In the genomic region with DNA sequence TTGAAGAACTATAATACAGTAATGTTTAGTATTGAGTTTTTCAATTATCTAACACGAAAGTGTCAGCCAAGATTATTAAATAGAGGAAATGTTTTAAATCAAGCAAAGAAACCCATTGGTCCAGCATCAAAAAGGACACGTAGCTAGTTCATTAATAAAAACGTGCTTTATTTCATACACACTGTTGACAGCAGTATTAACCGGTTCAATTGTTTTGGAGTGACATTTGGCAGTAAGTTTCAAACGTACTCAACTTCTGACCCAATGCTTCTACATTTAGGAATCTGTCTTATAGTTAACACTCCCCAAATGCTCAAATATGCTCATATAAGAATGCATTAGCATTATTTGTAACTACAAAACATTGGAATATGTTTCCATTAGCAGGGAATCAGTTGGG, we compare ENCODE assay signal across 18 cellular contexts. TPM values are rescaled to one million over a fixed set of nuclear protein-coding genes. Genes with fewer than 3 reads are reported as not detected.
"Had no signal": no experiment of that assay in that cellular context is flagged by ENCODE, and none has a peak within 500 bp of the region (broad histone marks: within the 10 kb centered on the region; RNA-seq: fewer than 3 reads in every experiment).

No MANE protein-coding gene starts in this region.

- DNase-seq: activated CD4-positive, alpha-beta T cell treated with anti-CD3 and anti-CD28 coated beads for 36 hours; activated CD4-positive, alpha-beta T cell treated with anti-CD3 and anti-CD28 coated beads, Interleukin-2, amount 50 U/mL, for 48 hours; caudate nucleus; erythroblast; hypothalamus; mammary epithelial cell; naive B cell; ovary; stimulated activated CD4-positive, alpha-beta T cell treated with anti-CD3 and anti-CD28 coated beads, Interleukin-12 subunit alpha, Interleukin-12 subunit beta, amount 100 ng/mL, for 4 hours; stimulated activated CD4-positive, alpha-beta T cell treated with anti-CD3 and anti-CD28 coated beads, Interleukin-1b, Interleukin-23, amount 100 ng/mL, for 48 hours; stimulated activated CD8-positive, alpha-beta memory T cell treated with anti-CD3 and anti-CD28 coated beads, Interleukin-4, amount 100 ng/mL, for 48 hours; stimulated activated naive CD4-positive, alpha-beta T cell; thyroid gland had no signal

- H3K36me3 ChIP-seq: ovary, thyroid gland had no signal

- H3K9me3 ChIP-seq: ovary, thyroid gland had no signal

- ATAC-seq: activated CD4-positive, alpha-beta T cell treated with anti-CD3 and anti-CD28 coated beads for 36 hours; left lobe of liver; WTC11 had no signal

- H3K27me3 ChIP-seq: ovary, thyroid gland had no signal

- H3K4me3 ChIP-seq: ovary, SK-N-MC, thyroid gland had no signal

- H3K27ac ChIP-seq: ovary, SK-N-MC, thyroid gland had no signal

RNA-seq across cellular contexts. Expression of gene SLC16A12, which starts 41.3 kb away (rescaled TPM):
- total RNA-seq: activated CD4-positive, alpha-beta T cell treated with anti-CD3 and anti-CD28 coated beads for 36 hours; activated T-helper 1 cell treated with anti-CD3 and anti-CD28 coated beads, Interleukin-12 subunit alpha, Interleukin-12 subunit beta, Interleukin-2, Interleukin-4 antibody, amounts not matched to agents 30 ng/mL and 10 ng/mL and 1 ng/mL, durations not matched to agents 14 hours and 24 hours and 36 hours; mononuclear cell had no signal
